In the genomic region with DNA sequence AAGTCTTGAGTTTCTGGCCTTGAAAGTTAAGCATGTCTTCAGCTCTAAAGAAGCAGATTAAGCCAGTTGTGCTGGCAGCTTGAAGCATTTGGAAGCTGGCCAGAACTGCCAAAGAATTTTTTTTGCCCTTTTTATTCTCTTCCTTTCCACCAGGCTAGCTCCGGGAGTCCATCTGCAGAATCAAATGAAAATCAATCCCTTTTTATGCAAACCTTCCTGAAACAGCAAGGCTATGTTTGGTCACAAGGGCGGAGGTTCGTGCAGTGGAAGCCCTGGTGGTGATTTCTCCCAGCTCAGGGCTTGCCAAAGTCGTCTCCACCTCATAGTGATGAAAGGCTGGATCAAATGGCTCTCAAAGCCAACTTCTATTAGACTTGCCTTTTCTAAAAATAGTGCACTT, we compare ENCODE assay signal across 9 cellular contexts. TPM values are rescaled to one million over a fixed set of nuclear protein-coding genes. Genes with fewer than 3 reads are reported as not detected.
DNase-seq lines count a peak whose midpoint lies in the region; ATAC-seq and TF ChIP-seq lines count a peak whose summit lies in the region.
"Had no signal": no experiment of that assay in that cellular context is flagged by ENCODE, and none has a peak within 500 bp of the region (broad histone marks: within the 10 kb centered on the region; RNA-seq: fewer than 3 reads in every experiment).

No MANE protein-coding gene starts in this region.

- no peaks in the 10 kb centered on the region for H3K36me3 Mint-ChIP-seq in stimulated activated effector memory CD8-positive, alpha-beta T cell treated with anti-CD3 and anti-CD28 coated beads, Interleukin-12 subunit alpha, Interleukin-12 subunit beta, amount 100 ng/mL, for 72 hours
- H3K36me3 Mint-ChIP-seq: CD8-positive, alpha-beta memory T cell had no signal

- no peak for TF ChIP-seq RAD21 in Ishikawa (IDR thresholded peaks at IDR 0.05; ENCODE audit: low read depth)

- no peak for TF ChIP-seq EP300 in Ishikawa (IDR thresholded peaks at IDR 0.05; ENCODE audit: borderline replicate concordance)

- H3K4me3 Mint-ChIP-seq in stimulated activated effector memory CD8-positive, alpha-beta T cell treated with anti-CD3 and anti-CD28 coated beads, Interleukin-12 subunit alpha, Interleukin-12 subunit beta, amount 100 ng/mL, for 72 hours, result no peak overlapping the region
- H3K4me3 Mint-ChIP-seq: CD8-positive, alpha-beta memory T cell had no signal

- H3K4me1 Mint-ChIP-seq in stimulated activated effector memory CD8-positive, alpha-beta T cell treated with anti-CD3 and anti-CD28 coated beads, Interleukin-12 subunit alpha, Interleukin-12 subunit beta, amount 100 ng/mL, for 72 hours, result no peaks in the 10 kb centered on the region
- H3K4me1 Mint-ChIP-seq: CD8-positive, alpha-beta memory T cell had no signal

- no peaks in the 10 kb centered on the region for H3K9me3 Mint-ChIP-seq in stimulated activated effector memory CD8-positive, alpha-beta T cell treated with anti-CD3 and anti-CD28 coated beads, Interleukin-12 subunit alpha, Interleukin-12 subunit beta, amount 100 ng/mL, for 72 hours

- no peak for ATAC-seq in stimulated activated effector memory CD8-positive, alpha-beta T cell treated with anti-CD3 and anti-CD28 coated beads, Interleukin-12 subunit alpha, Interleukin-12 subunit beta, amount 100 ng/mL, for 72 hours
- ATAC-seq in GM18907 (IDR thresholded peaks at IDR 0.05; ENCODE audit: unreplicated experiment), result no peak
- ATAC-seq in HG03432 (IDR thresholded peaks at IDR 0.05; ENCODE audit: unreplicated experiment), result no peak

- no peak overlapping the region for H3K27ac Mint-ChIP-seq in stimulated activated effector memory CD8-positive, alpha-beta T cell treated with anti-CD3 and anti-CD28 coated beads, Interleukin-12 subunit alpha, Interleukin-12 subunit beta, amount 100 ng/mL, for 72 hours
- H3K27ac Mint-ChIP-seq: CD8-positive, alpha-beta memory T cell had no signal

- DNase-seq in NCI-H526 (lab: John Stamatoyannopoulos, UW), result peak; percentile 29 to 63
- peak; percentile 20 for DNase-seq in globus pallidus (ENCODE audit: low spot score)
- peak; percentile 68 for DNase-seq in renal cortical epithelial cell (ENCODE audit: low read depth)
- no peak for DNase-seq in stimulated activated effector memory CD8-positive, alpha-beta T cell treated with anti-CD3 and anti-CD28 coated beads, Interleukin-12 subunit alpha, Interleukin-12 subunit beta, amount 100 ng/mL, for 72 hours (ENCODE audit: low spot score in 2 of 2)
- DNase-seq: activated T-cell treated with anti-CD3 and anti-CD28 coated beads for 4 hours; CD8-positive, alpha-beta memory T cell had no signal

TF ChIP-seq in Ishikawa, 13 proteins besides CTCF, POLR2A, EP300 and RAD21:
- TF ChIP-seq, protein P1, sequence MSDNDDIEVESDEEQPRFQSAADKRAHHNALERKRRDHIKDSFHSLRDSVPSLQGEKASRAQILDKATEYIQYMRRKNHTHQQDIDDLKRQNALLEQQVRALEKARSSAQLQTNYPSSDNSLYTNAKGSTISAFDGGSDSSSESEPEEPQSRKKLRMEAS (IDR thresholded peaks at IDR 0.05), result no peak
- TF ChIP-seq NFIC (IDR thresholded peaks at IDR 0.05), result peak; percentile 66

RNA-seq across cellular contexts. Expression of a gene that starts 21.6 kb away (rescaled TPM):
- 0.05 TPM in 1 of 2 replicates, not detected in the other for total RNA-seq in renal cortical epithelial cell
- total RNA-seq: CD8-positive, alpha-beta memory T cell had no signal

Comparison
In these comparisons a context has a peak if more than half of its experiments do, and no peak if none do; other contexts are left out.
1. DNase-seq: peak in NCI-H526 (2 of 2), globus pallidus (single experiment) and renal cortical epithelial cell (single experiment); none in stimulated activated effector memory CD8-positive, alpha-beta T cell treated with anti-CD3 and anti-CD28 coated beads, Interleukin-12 subunit alpha, Interleukin-12 subunit beta, amount 100 ng/mL, for 72 hours (0 of 2).